3 cellular contexts compared by ENCODE assay signal in the genomic region with DNA sequence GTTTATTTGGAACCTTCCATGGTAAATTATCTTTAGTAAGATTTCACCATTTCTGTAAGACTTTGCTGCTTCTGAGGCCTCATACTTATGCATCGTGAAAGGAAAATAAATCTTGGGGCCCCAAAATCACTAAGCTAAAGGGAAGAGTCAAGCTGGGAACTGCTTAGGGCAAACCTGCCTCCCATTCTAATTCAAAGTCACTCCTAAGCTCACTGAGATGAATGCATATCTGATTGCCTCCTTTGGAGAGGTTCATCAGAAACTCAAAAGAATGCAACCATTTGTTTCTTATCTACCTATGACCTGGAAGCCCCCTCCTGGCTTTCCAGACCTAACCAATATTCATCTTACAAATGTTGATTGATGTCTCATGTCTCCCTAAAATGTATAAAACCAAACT. TPM values are rescaled to one million over a fixed set of nuclear protein-coding genes. Genes with fewer than 3 reads are reported as not detected.
"Had no signal": no experiment of that assay in that cellular context is flagged by ENCODE, and none has a peak within 500 bp of the region (broad histone marks: within the 10 kb centered on the region; RNA-seq: fewer than 3 reads in every experiment).

No MANE protein-coding gene starts in this region.

RNA-seq across cellular contexts. Expression of a gene that starts 23.8 kb away (rescaled TPM):
- total RNA-seq: pulmonary artery endothelial cell, skeletal muscle tissue, smooth muscle cell had no signal
